In genomic region chr13:77329133-77330008, GRCh38 we compare ENCODE assay signal across 1 cellular context.
A peak's percentile ranks its signal among the peaks of the same experiment; 100 is the strongest.
TF ChIP-seq lines count a peak whose summit lies in the region.

No MANE protein-coding gene starts in this region.

TF ChIP-seq in HEK293, 187 proteins besides CTCF, POLR2A, EP300 and RAD21 (continued from another document):
- TF ChIP-seq ZBTB6 (tag by site-specific recombination; IDR thresholded peaks at IDR 0.05) (peak; percentile 45; the same call in 1 of the 2 replicates), ZNF510 (tag by site-specific recombination; IDR thresholded peaks at IDR 0.05; ENCODE audit: insufficient replicate concordance) (no peak), ZNF426 (tag by site-specific recombination; IDR thresholded peaks at IDR 0.05) (no peak), ZNF391 (tag by site-specific recombination; IDR thresholded peaks at IDR 0.05; ENCODE audit: borderline replicate concordance, low read depth) (peak; percentile 23; the same call in 1 of the 2 replicates), EGR2 (tag by site-specific recombination; IDR thresholded peaks at IDR 0.05; ENCODE audit: low read depth) (peak; percentile 73), IKZF3 (tag by site-specific recombination; IDR thresholded peaks at IDR 0.05) (0 out of 2 replicates have a peak, but pooled peaks have one; percentile 40), GLIS1 (tag by site-specific recombination; IDR thresholded peaks at IDR 0.05) (0 out of 2 replicates have a peak, but pooled peaks have one; percentile 15), KLF1 (tag by site-specific recombination; IDR thresholded peaks at IDR 0.05) (peak; percentile 25), ZNF341 (tag by site-specific recombination; IDR thresholded peaks at IDR 0.05; ENCODE audit: low read depth) (peak; percentile 97), ZNF549 (tag by site-specific recombination; IDR thresholded peaks at IDR 0.05) (no peak), ZNF473 (tag by site-specific recombination; IDR thresholded peaks at IDR 0.05) (no peak), ZBTB26 (tag by site-specific recombination; optimal IDR thresholded peaks at IDR 0.05) (peak; percentile 73), YY1 (tag by site-specific recombination; IDR thresholded peaks at IDR 0.05) (0 out of 2 replicates have a peak, but pooled peaks have one; percentile 47), ZNF660 (tag by site-specific recombination; IDR thresholded peaks at IDR 0.05) (peak; percentile 98), MEIS1 (CRISPR knock-in tag; IDR thresholded peaks at IDR 0.05; ENCODE audit: borderline replicate concordance) (no peak), ZNF521 (tag by site-specific recombination; IDR thresholded peaks at IDR 0.05) (no peak), ZNF146 (tag by site-specific recombination; IDR thresholded peaks at IDR 0.05) (no peak), ZNF449 (tag by site-specific recombination; IDR thresholded peaks at IDR 0.05) (0 out of 2 replicates have a peak, but pooled peaks have one; percentile 30), SP3 (tag by site-specific recombination; IDR thresholded peaks at IDR 0.05) (peak; percentile 28), HOXC10 (CRISPR knock-in tag; IDR thresholded peaks at IDR 0.05) (0 out of 2 replicates have a peak, but pooled peaks have one; percentile 42), ZNF18 (tag by site-specific recombination; IDR thresholded peaks at IDR 0.05) (0 out of 2 replicates have a peak, but pooled peaks have one; percentile 18), ZNF48 (tag by site-specific recombination; IDR thresholded peaks at IDR 0.05) (no peak), PRDM2 (tag by site-specific recombination; IDR thresholded peaks at IDR 0.05; ENCODE audit: borderline replicate concordance) (no peak), ZNF394 (tag by site-specific recombination; IDR thresholded peaks at IDR 0.05; ENCODE audit: borderline replicate concordance) (peak; percentile 55; the same call in 1 of the 2 replicates), ZNF133 (tag by site-specific recombination; IDR thresholded peaks at IDR 0.05) (no peak), PRDM1 (tag by site-specific recombination; IDR thresholded peaks at IDR 0.05) (peak; percentile 82), ZFP3 (tag by site-specific recombination; IDR thresholded peaks at IDR 0.05; ENCODE audit: low read depth) (no peak), SALL2 (tag by site-specific recombination; IDR thresholded peaks at IDR 0.05; ENCODE audit: borderline replicate concordance) (no peak), ZNF561 (tag by site-specific recombination; IDR thresholded peaks at IDR 0.05; ENCODE audit: borderline replicate concordance) (peak; percentile 71), ZNF2 (tag by site-specific recombination; IDR thresholded peaks at IDR 0.05) (0 out of 2 replicates have a peak, but pooled peaks have one; percentile 62), TRIM28 (IDR thresholded peaks at IDR 0.05; ENCODE audit: borderline replicate concordance, low read length) (peak; percentile 97), KLF10 (tag by site-specific recombination; IDR thresholded peaks at IDR 0.05) (peak; percentile 61; the same call in 1 of the 2 replicates), ZBTB20 (tag by site-specific recombination; IDR thresholded peaks at IDR 0.05) (peak; percentile 69), ZBTB8A (tag by site-specific recombination; IDR thresholded peaks at IDR 0.05) (peak; percentile 87), ZNF112 (tag by site-specific recombination; IDR thresholded peaks at IDR 0.05) (no peak), BCL11A (tag by site-specific recombination; IDR thresholded peaks at IDR 0.05; ENCODE audit: low read depth) (no peak), ZNF610 (tag by site-specific recombination; IDR thresholded peaks at IDR 0.05; ENCODE audit: borderline replicate concordance) (peak; percentile 34; the same call in 1 of the 2 replicates)
- TF ChIP-seq, protein P1, sequence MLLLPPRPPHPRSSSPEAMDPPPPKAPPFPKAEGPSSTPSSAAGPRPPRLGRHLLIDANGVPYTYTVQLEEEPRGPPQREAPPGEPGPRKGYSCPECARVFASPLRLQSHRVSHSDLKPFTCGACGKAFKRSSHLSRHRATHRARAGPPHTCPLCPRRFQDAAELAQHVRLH (tag by site-specific recombination; IDR thresholded peaks at IDR 0.05) = 0 out of 2 replicates have a peak, but pooled peaks have one; percentile 8
- TF ChIP-seq, protein P2, sequence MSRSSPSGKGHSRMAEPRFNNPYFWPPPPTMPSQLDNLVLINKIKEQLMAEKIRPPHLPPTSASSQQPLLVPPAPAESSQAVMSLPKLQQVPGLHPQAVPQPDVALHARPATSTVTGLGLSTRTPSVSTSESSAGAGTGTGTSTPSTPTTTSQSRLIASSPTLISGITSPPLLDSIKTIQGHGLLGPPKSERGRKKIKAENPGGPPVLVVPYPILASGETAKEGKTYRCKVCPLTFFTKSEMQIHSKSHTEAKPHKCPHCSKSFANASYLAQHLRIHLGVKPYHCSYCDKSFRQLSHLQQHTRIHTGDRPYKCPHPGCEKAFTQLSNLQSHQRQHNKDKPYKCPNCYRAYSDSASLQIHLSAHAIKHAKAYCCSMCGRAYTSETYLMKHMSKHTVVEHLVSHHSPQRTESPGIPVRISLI (tag by site-specific recombination; IDR thresholded peaks at IDR 0.05) = peak; percentile 97
- TF ChIP-seq, protein P3, sequence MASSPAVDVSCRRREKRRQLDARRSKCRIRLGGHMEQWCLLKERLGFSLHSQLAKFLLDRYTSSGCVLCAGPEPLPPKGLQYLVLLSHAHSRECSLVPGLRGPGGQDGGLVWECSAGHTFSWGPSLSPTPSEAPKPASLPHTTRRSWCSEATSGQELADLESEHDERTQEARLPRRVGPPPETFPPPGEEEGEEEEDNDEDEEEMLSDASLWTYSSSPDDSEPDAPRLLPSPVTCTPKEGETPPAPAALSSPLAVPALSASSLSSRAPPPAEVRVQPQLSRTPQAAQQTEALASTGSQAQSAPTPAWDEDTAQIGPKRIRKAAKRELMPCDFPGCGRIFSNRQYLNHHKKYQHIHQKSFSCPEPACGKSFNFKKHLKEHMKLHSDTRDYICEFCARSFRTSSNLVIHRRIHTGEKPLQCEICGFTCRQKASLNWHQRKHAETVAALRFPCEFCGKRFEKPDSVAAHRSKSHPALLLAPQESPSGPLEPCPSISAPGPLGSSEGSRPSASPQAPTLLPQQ (tag by site-specific recombination; IDR thresholded peaks at IDR 0.05) = no peak
- TF ChIP-seq, protein P4, sequence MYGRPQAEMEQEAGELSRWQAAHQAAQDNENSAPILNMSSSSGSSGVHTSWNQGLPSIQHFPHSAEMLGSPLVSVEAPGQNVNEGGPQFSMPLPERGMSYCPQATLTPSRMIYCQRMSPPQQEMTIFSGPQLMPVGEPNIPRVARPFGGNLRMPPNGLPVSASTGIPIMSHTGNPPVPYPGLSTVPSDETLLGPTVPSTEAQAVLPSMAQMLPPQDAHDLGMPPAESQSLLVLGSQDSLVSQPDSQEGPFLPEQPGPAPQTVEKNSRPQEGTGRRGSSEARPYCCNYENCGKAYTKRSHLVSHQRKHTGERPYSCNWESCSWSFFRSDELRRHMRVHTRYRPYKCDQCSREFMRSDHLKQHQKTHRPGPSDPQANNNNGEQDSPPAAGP (tag by site-specific recombination; IDR thresholded peaks at IDR 0.05) = no peak
- TF ChIP-seq, protein P5, sequence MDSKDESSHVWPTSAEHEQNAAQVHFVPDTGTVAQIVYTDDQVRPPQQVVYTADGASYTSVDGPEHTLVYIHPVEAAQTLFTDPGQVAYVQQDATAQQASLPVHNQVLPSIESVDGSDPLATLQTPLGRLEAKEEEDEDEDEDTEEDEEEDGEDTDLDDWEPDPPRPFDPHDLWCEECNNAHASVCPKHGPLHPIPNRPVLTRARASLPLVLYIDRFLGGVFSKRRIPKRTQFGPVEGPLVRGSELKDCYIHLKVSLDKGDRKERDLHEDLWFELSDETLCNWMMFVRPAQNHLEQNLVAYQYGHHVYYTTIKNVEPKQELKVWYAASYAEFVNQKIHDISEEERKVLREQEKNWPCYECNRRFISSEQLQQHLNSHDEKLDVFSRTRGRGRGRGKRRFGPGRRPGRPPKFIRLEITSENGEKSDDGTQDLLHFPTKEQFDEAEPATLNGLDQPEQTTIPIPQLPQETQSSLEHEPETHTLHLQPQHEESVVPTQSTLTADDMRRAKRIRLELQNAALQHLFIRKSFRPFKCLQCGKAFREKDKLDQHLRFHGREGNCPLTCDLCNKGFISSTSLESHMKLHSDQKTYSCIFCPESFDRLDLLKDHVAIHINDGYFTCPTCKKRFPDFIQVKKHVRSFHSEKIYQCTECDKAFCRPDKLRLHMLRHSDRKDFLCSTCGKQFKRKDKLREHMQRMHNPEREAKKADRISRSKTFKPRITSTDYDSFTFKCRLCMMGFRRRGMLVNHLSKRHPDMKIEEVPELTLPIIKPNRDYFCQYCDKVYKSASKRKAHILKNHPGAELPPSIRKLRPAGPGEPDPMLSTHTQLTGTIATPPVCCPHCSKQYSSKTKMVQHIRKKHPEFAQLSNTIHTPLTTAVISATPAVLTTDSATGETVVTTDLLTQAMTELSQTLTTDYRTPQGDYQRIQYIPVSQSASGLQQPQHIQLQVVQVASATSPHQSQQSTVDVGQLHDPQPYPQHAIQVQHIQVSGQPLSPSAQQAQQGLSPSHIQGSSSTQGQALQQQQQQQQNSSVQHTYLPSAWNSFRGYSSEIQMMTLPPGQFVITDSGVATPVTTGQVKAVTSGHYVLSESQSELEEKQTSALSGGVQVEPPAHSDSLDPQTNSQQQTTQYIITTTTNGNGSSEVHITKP (tag by site-specific recombination; IDR thresholded peaks at IDR 0.05) = peak; percentile 79
